In the genomic region with DNA sequence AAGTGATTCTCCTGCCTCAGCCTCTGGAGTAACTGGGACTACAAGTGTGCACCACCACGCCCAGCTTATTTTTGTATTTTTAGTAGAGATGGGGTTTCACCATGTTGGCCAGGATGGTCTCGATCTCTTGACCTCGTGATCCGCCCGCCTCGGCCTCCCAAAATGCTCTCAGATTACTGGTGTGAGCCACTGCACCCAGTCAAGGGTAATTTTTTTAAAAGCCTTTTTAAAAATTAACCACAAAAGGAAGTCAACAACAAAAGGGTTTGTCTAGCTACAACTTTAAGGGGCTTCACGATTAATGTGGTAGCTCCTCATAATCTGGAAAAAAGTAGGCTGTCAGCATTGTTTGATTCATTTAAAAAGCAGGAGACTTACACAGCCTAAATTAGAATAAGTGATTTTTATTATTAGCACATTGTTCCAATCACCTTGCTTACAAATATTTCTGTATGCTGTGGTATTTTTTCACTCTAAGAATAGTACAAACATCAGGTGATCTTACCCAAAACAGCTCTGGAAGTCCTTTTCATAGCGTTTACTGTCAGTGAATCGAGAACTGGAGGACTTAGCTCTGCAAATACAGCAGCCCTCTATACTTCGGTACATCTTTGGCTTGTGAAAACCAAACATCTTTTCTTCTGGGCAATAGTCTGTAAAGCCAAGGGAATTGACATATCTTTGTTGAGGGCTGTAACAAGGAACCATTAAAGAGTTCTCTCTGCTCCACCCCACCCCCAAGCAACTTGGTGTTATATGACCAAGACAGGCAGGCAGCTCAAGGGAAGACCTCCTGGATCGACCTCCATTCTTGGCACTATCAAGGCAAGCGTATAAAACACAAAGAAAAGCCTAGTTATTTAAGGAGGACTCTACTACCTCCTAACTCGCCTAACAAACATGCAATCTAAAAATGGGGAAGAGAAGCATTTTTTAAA, we compare ENCODE assay signal across 16 cellular contexts. TPM values are rescaled to one million over a fixed set of nuclear protein-coding genes. Genes with fewer than 3 reads are reported as not detected.
A peak's percentile ranks its signal among the peaks of the same experiment; 100 is the strongest.
DNase-seq lines count a peak whose midpoint lies in the region; ATAC-seq, FAIRE-seq and TF ChIP-seq lines count a peak whose summit lies in the region.
"Had no signal": no experiment of that assay in that cellular context is flagged by ENCODE, and none has a peak within 500 bp of the region (broad histone marks: within the 10 kb centered on the region; RNA-seq: fewer than 3 reads in every experiment).

No MANE protein-coding gene starts in this region.

- no peak overlapping the region for H3K4me3 ChIP-seq in kidney (ENCODE audit: low read length in 2 of 2)
- H3K4me3 ChIP-seq: A549, HAP-1, transverse colon had no signal

- H3K9me3 ChIP-seq in kidney (ENCODE audit: control insufficient read depth in 1 of 2, low read length in 2 of 2): no peaks in the 10 kb centered on the region
- H3K9me3 ChIP-seq: A549, HAP-1, SK-N-SH, transverse colon had no signal

- H3K4me1 ChIP-seq in kidney (ENCODE audit: control insufficient read depth in 1 of 2, insufficient read depth in 1 of 2, low read depth in 1 of 2, low read length in 2 of 2): no peaks in the 10 kb centered on the region
- H3K4me1 ChIP-seq: A549, HAP-1, transverse colon had no signal

- no peaks in the 10 kb centered on the region for H3K9me3 Mint-ChIP-seq in activated T-cell treated with anti-CD3 and anti-CD28 coated beads, Interleukin-2, amount 50 U/mL, for 24 hours
- no peaks in the 10 kb centered on the region for H3K9me3 Mint-ChIP-seq in IgD-negative memory B cell
- no peaks in the 10 kb centered on the region for H3K9me3 Mint-ChIP-seq in stimulated activated memory B cell treated with anti-CD40 and anti-IgM and Interleukin-4, amounts not matched to agents 10 μg/mL and 1 μg/mL and 100 μg/mL, for 72 hours

- H3K36me3 Mint-ChIP-seq in activated T-cell treated with anti-CD3 and anti-CD28 coated beads, Interleukin-2, amount 50 U/mL, for 24 hours (ENCODE audit: low read depth): peaks cover 94% of the 10 kb centered on the region
- H3K36me3 Mint-ChIP-seq in IgD-negative memory B cell: peaks cover 10% of the 10 kb centered on the region
- peaks cover 48% of the 10 kb centered on the region for H3K36me3 Mint-ChIP-seq in stimulated activated memory B cell treated with anti-CD40 and anti-IgM and Interleukin-4, amounts not matched to agents 10 μg/mL and 1 μg/mL and 100 μg/mL, for 72 hours

- TF ChIP-seq CTCF in kidney (IDR thresholded peaks at IDR 0.05; ENCODE audit: borderline replicate concordance, extremely low read depth, insufficient read depth): no peak

- peak overlapping the region; percentile 63 for H3K27ac Mint-ChIP-seq in activated T-cell treated with anti-CD3 and anti-CD28 coated beads, Interleukin-2, amount 50 U/mL, for 24 hours
- H3K27ac Mint-ChIP-seq in IgD-negative memory B cell: peak overlapping the region; percentile 55 to 87 (median 77)
- peak overlapping the region; percentile 87 for H3K27ac Mint-ChIP-seq in stimulated activated memory B cell treated with anti-CD40 and anti-IgM and Interleukin-4, amounts not matched to agents 10 μg/mL and 1 μg/mL and 100 μg/mL, for 72 hours

- no peak for FAIRE-seq in kidney (lab: Jason Lieb, UNC)
- FAIRE-seq: A549 had no signal

- DNase-seq in activated T-cell treated with anti-CD3 and anti-CD28 coated beads, Interleukin-2, amount 50 U/mL, for 24 hours: no peak
- DNase-seq in activated T-cell treated with anti-CD3 and anti-CD28 coated beads, Interleukin-2, amount 50 U/mL, for 48 hours: no peak
- DNase-seq in COR-L47 (lab: John Stamatoyannopoulos, UW) (no peak), Ammon's horn (ENCODE audit: low spot score) (no peak), kidney (no peak)
- DNase-seq: activated CD8-positive, alpha-beta memory T cell treated with anti-CD3 and anti-CD28 coated beads, Interleukin-2, amount 50 U/mL, for 48 hours; GF-D8; NCI-H510A; SK-N-SH; transverse colon had no signal

- H3K27ac ChIP-seq in kidney (ENCODE audit: low read depth in 2 of 2, low read length in 2 of 2): no peak overlapping the region
- H3K27ac ChIP-seq: A549, KMS-11, transverse colon had no signal

- no peak overlapping the region for H3K9ac ChIP-seq in kidney (ENCODE audit: low read length in 2 of 2)
- H3K9ac ChIP-seq: KMS-11, SK-N-SH had no signal

- H3K4me3 Mint-ChIP-seq in activated T-cell treated with anti-CD3 and anti-CD28 coated beads, Interleukin-2, amount 50 U/mL, for 24 hours: no peak overlapping the region
- peak overlapping the region; percentile 14 to 89 (median 38) for H3K4me3 Mint-ChIP-seq in IgD-negative memory B cell
- peak overlapping the region; percentile 61 for H3K4me3 Mint-ChIP-seq in stimulated activated memory B cell treated with anti-CD40 and anti-IgM and Interleukin-4, amounts not matched to agents 10 μg/mL and 1 μg/mL and 100 μg/mL, for 72 hours

- intact Hi-C loops in kidney (cut with DNase I): no loop called here

- peaks cover 7 to 20% of the 10 kb centered on the region in 2 donors for H3K36me3 ChIP-seq in kidney (ENCODE audit: control insufficient read depth in 1 of 2, insufficient read depth in 2 of 2, low read length in 2 of 2)

- peak; percentile 42 for ATAC-seq in HG02588 (IDR thresholded peaks at IDR 0.05; ENCODE audit: unreplicated experiment)
- ATAC-seq in stimulated activated memory B cell treated with anti-CD40 and anti-IgM and Interleukin-4, amounts not matched to agents 10 μg/mL and 1 μg/mL and 100 μg/mL, for 72 hours: peak; percentile 51
- ATAC-seq: A549 had no signal

- H3K27me3 Mint-ChIP-seq in activated T-cell treated with anti-CD3 and anti-CD28 coated beads, Interleukin-2, amount 50 U/mL, for 24 hours: no peaks in the 10 kb centered on the region
- H3K27me3 Mint-ChIP-seq in IgD-negative memory B cell: no peaks in the 10 kb centered on the region
- no peaks in the 10 kb centered on the region for H3K27me3 Mint-ChIP-seq in stimulated activated memory B cell treated with anti-CD40 and anti-IgM and Interleukin-4, amounts not matched to agents 10 μg/mL and 1 μg/mL and 100 μg/mL, for 72 hours

- H3K4me1 Mint-ChIP-seq in activated T-cell treated with anti-CD3 and anti-CD28 coated beads, Interleukin-2, amount 50 U/mL, for 24 hours (ENCODE audit: low read depth): peaks cover 35% of the 10 kb centered on the region
- peaks cover 32 to 45% (median 45%) of the 10 kb centered on the region in 3 donors for H3K4me1 Mint-ChIP-seq in IgD-negative memory B cell
- peaks cover 60% of the 10 kb centered on the region for H3K4me1 Mint-ChIP-seq in stimulated activated memory B cell treated with anti-CD40 and anti-IgM and Interleukin-4, amounts not matched to agents 10 μg/mL and 1 μg/mL and 100 μg/mL, for 72 hours

RNA-seq across cellular contexts. Expression of a gene that starts 28.1 kb away (rescaled TPM):
- 126 TPM for polyA plus RNA-seq in IgD-negative memory B cell
- total RNA-seq in kidney: 96.2 TPM
- polyA plus RNA-seq in kidney (ENCODE audit: insufficient read depth, low read depth, low replicate concordance): 33.1 TPM
